In the genomic region with DNA sequence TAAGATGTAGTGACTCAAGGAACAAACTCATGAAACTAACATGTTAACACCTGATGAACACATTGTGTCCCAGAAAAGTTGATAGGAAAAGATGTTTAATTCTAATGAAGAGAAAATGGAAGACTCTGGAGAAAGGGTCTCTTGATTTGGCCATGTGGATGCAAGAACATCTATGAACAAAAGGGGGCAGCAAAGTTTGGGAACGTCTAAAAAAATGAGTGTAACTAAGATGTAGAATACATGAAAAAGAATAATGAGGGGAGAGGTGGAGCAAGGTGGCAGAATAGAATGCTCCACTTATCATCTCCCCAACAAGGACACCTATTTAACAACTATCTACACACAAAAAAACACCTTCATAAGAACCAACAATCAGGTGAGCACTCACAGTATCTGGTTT, we compare ENCODE assay signal across 9 cellular contexts.
DNase-seq lines count a peak whose midpoint lies in the region; ATAC-seq and TF ChIP-seq lines count a peak whose summit lies in the region.
"Had no signal": no experiment of that assay in that cellular context is flagged by ENCODE, and none has a peak within 500 bp of the region (broad histone marks: within the 10 kb centered on the region; RNA-seq: fewer than 3 reads in every experiment).

No MANE protein-coding gene starts in this region.

- in situ Hi-C loops in transverse colon (cut with MboI; ENCODE audit: low pct_ligation_motif_present in 1 of 4, low pct_unique_long_range_greater_than_20kb in 1 of 4, low sequenced_read_pairs in 3 of 4), result no loop called here

- H2AFZ ChIP-seq in PC-3 (ENCODE audit: low read length), result no peak overlapping the region

- TF ChIP-seq POLR2A in transverse colon (IDR thresholded peaks at IDR 0.05), result no peak

- H3K27ac ChIP-seq in cardiac muscle cell, result no peak overlapping the region
- no peak overlapping the region for H3K27ac ChIP-seq in PC-3 (ENCODE audit: low read length)
- no peak overlapping the region for H3K27ac ChIP-seq in transverse colon

- ATAC-seq in PC-3, result peak; percentile 38; the same call in 1 of the 2 replicates
- no peak for ATAC-seq in natural killer cell treated with Interleukin-12 subunit alpha and Interleukin-12 subunit beta and Interleukin-15 and Interleukin-18, amount 100 ng/mL, for 72 hours
- ATAC-seq: natural killer cell had no signal

- no peaks in the 10 kb centered on the region for H3K36me3 Mint-ChIP-seq in natural killer cell treated with Interleukin-12 subunit alpha and Interleukin-12 subunit beta and Interleukin-15 and Interleukin-18, amount 100 ng/mL, for 72 hours
- H3K36me3 Mint-ChIP-seq: natural killer cell had no signal

- 0 to 6% methylated on average over 1 of the region's 1 CpG for WGBS in transverse colon (ENCODE audit: low coverage in 1 of 2), 2 donors

- no peaks in the 10 kb centered on the region for H3K36me3 ChIP-seq in cardiac muscle cell
- H3K36me3 ChIP-seq in PC-3 (ENCODE audit: low read depth, low read length), result no peaks in the 10 kb centered on the region
- no peaks in the 10 kb centered on the region for H3K36me3 ChIP-seq in transverse colon

- no peak overlapping the region for H3K4me3 Mint-ChIP-seq in natural killer cell treated with Interleukin-12 subunit alpha and Interleukin-12 subunit beta and Interleukin-15 and Interleukin-18, amount 100 ng/mL, for 72 hours
- H3K4me3 Mint-ChIP-seq: natural killer cell had no signal

- H3K27ac Mint-ChIP-seq in natural killer cell treated with Interleukin-12 subunit alpha and Interleukin-12 subunit beta and Interleukin-15 and Interleukin-18, amount 100 ng/mL, for 72 hours, result no peak overlapping the region
- H3K27ac Mint-ChIP-seq: natural killer cell had no signal

- no peaks in the 10 kb centered on the region for H3K27me3 Mint-ChIP-seq in natural killer cell treated with Interleukin-12 subunit alpha and Interleukin-12 subunit beta and Interleukin-15 and Interleukin-18, amount 100 ng/mL, for 72 hours

- DNase-seq in cardiac muscle cell (ENCODE audit: low read depth in 1 of 2, low spot score in 1 of 2) (peak; percentile 23 to 66), cardiac septum (ENCODE audit: low spot score) (no peak), PC-3 (peak; percentile 47), fibroblast of gingiva (ENCODE audit: low read depth) (peak; percentile 43), transverse colon (no peak), MV-4-11 (lab: John Stamatoyannopoulos, UW) (no peak), NCI-H1436 (lab: John Stamatoyannopoulos, UW) (no peak)
- no peak for DNase-seq in natural killer cell treated with Interleukin-12 subunit alpha and Interleukin-12 subunit beta and Interleukin-15 and Interleukin-18, amount 100 ng/mL, for 72 hours (ENCODE audit: low spot score)
- DNase-seq: natural killer cell had no signal

- H3K27me3 ChIP-seq in cardiac muscle cell (no peaks in the 10 kb centered on the region), PC-3 (ENCODE audit: low read length) (no peaks in the 10 kb centered on the region), transverse colon (no peaks in the 10 kb centered on the region)

- no peak overlapping the region for H3K4me2 ChIP-seq in PC-3 (ENCODE audit: low read length)

- H3K4me1 Mint-ChIP-seq in natural killer cell treated with Interleukin-12 subunit alpha and Interleukin-12 subunit beta and Interleukin-15 and Interleukin-18, amount 100 ng/mL, for 72 hours (ENCODE audit: low read depth in 2 of 2), result no peaks in the 10 kb centered on the region
- H3K4me1 Mint-ChIP-seq: natural killer cell had no signal

- POLR2A ChIA-PET in PC-3 (lab: Charles Lee; ENCODE audit: unreplicated experiment), result no interaction called here

- no peaks in the 10 kb centered on the region for H3F3A ChIP-seq in PC-3 (ENCODE audit: low read length, unreplicated experiment)

- intact Hi-C loops in cardiac septum (cut with DNase I) (loop anchor here (5.0 to 10.0 kb wide), 2 partner anchors 311 to 852 kb away; a partner anchor contains a TSS), PC-3 (cut with micrococcal nuclease) (loop anchor here (1.0 to 5.0 kb wide), 2 partner anchors 312 to 326 kb away; no protein-coding TSS in a partner anchor), transverse colon (cut with DNase I; ENCODE audit: low total_unique reads) (no loop called here)

- no TSS peak for BruUV-seq in PC-3 (replicated peaks; lab: Mats Ljungman, UMichigan)

- H3K9me2 ChIP-seq in PC-3 (replicated peaks; ENCODE audit: low read length), result no peaks in the 10 kb centered on the region

- no peak overlapping the region for H3K9ac ChIP-seq in PC-3 (ENCODE audit: low read length)

- TF ChIP-seq CTCF in cardiac muscle cell (IDR thresholded peaks at IDR 0.05; ENCODE audit: low read depth, low read length), result peak; percentile 68
- TF ChIP-seq CTCF in PC-3 (conservative IDR thresholded peaks at IDR 0.05; ENCODE audit: low read depth, low read length), result peak; percentile 68
- peak in 3 of 5 experiments; percentile 7 to 25 (median 11) for TF ChIP-seq CTCF in transverse colon (IDR thresholded peaks at IDR 0.05)

- no peak overlapping the region for H3K4me3 ChIP-seq in cardiac muscle cell
- no peak overlapping the region for H3K4me3 ChIP-seq in PC-3 (ENCODE audit: low read length)
- H3K4me3 ChIP-seq in transverse colon, result no peak overlapping the region

- peaks cover 12% of the 10 kb centered on the region for H3K9me3 Mint-ChIP-seq in natural killer cell treated with Interleukin-12 subunit alpha and Interleukin-12 subunit beta and Interleukin-15 and Interleukin-18, amount 100 ng/mL, for 72 hours

- no peaks in the 10 kb centered on the region for H3K79me2 ChIP-seq in PC-3 (ENCODE audit: low read length)

- H4K20me1 ChIP-seq in PC-3 (ENCODE audit: low read length), result no peaks in the 10 kb centered on the region

- H3K4me1 ChIP-seq in cardiac muscle cell (ENCODE audit: low read depth) (peaks cover 5% of the 10 kb centered on the region), PC-3 (ENCODE audit: insufficient read depth, low read length) (no peaks in the 10 kb centered on the region), transverse colon (no peaks in the 10 kb centered on the region)

- CTCF ChIA-PET in PC-3 (lab: Charles Lee), result no interaction called here

- H3K9me3 ChIP-seq in cardiac muscle cell (ENCODE audit: low read depth) (no peaks in the 10 kb centered on the region), PC-3 (ENCODE audit: low read length) (no peaks in the 10 kb centered on the region), transverse colon (peaks cover 0 to 8% of the 10 kb centered on the region in 2 donors)

- no peak for TF ChIP-seq EP300 in transverse colon (IDR thresholded peaks at IDR 0.05; ENCODE audit: low read depth)

Comparison
In these comparisons a context has a peak if more than half of its experiments do, and no peak if none do; other contexts are left out.
1. DNase-seq: peak in cardiac muscle cell (2 of 2), PC-3 (single experiment) and fibroblast of gingiva (single experiment); none in cardiac septum (single experiment), transverse colon (single experiment), MV-4-11 (single experiment), natural killer cell treated with Interleukin-12 subunit alpha and Interleukin-12 subunit beta and Interleukin-15 and Interleukin-18, amount 100 ng/mL, for 72 hours (single experiment) and NCI-H1436 (single experiment).
2. CTCF ChIP-seq: peak in every context shown above with its lines; median percentile 68 in cardiac muscle cell; 68 in PC-3; 11 in transverse colon.